ENCODE assay signal across 22 cellular contexts in the genomic region with DNA sequence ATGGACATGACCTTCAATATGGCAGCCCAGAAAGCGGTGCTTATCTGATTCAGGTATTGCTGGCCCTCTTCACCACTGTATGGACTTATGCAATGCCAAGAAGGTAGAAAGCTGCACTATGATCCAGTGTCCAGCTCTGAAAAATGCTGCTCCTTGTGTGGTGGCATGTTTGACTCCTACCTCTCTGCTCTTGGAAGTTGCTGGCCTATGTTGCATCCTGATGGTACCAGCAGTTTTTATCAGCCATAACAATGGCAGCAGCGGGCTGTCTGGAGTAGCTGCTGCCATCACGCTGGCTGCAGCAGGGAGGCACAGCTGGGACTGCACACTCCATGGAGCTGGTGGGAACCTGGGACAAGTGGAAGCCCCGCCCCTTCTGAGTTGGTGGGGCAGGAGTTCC. TPM values are rescaled to one million over a fixed set of nuclear protein-coding genes. Genes with fewer than 3 reads are reported as not detected.
DNase-seq lines count a peak whose midpoint lies in the region; ATAC-seq, FAIRE-seq and TF ChIP-seq lines count a peak whose summit lies in the region.
"Had no signal": no experiment of that assay in that cellular context is flagged by ENCODE, and none has a peak within 500 bp of the region (broad histone marks: within the 10 kb centered on the region; RNA-seq: fewer than 3 reads in every experiment).

No MANE protein-coding gene starts in this region.

- CTCF ChIA-PET in HepG2 (lab: Yijun Ruan, JAX; ENCODE audit: low intra/inter-chr PET ratio, low total read pairs) = no interaction called here

- FAIRE-seq in HepG2 (lab: Jason Lieb, UNC) = no peak
- FAIRE-seq in bronchial epithelial cell (lab: Jason Lieb, UNC) = peak; percentile 93
- FAIRE-seq: D721Med, GM12878, GM12892, GM18507 had no signal

- H2BK15ac ChIP-seq in neuronal stem cell (ENCODE audit: low read length) = no peak overlapping the region

- H3K4me3 ChIP-seq in HepG2 (replicated peaks in 1 of 3; ENCODE audit: insufficient read depth in 1 of 3, low read depth in 2 of 3, low read length in 3 of 3) (no peak overlapping the region), right lobe of liver (no peak overlapping the region), bronchial epithelial cell (ENCODE audit: low read depth, low read length) (no peak overlapping the region), neuronal stem cell (ENCODE audit: low read length in 2 of 2) (no peak overlapping the region), right atrium auricular region (no peak overlapping the region)
- H3K4me3 ChIP-seq: A549, GM12878 had no signal

- no peak overlapping the region for H2BK5ac ChIP-seq in neuronal stem cell (ENCODE audit: low read length)

- H3K4me2 ChIP-seq in HepG2 (ENCODE audit: low read depth, low read length) = no peak overlapping the region
- H3K4me2 ChIP-seq in neuronal stem cell (ENCODE audit: insufficient read depth, low read length, poor library complexity, severe bottlenecking) = no peak overlapping the region
- H3K4me2 ChIP-seq: A549 had no signal

- in situ Hi-C loops in HepG2 (cut with HindIII; ENCODE audit: extremely low pct_ligation_motif_present, low pct_unique_long_range_greater_than_20kb) = no loop called here

- no peak overlapping the region for H3K14ac ChIP-seq in neuronal stem cell (ENCODE audit: low read length)

- no peak overlapping the region for H4K8ac ChIP-seq in neuronal stem cell (ENCODE audit: low read depth, low read length)

- no peaks in the 10 kb centered on the region for H3K79me2 ChIP-seq in HepG2 (ENCODE audit: insufficient read depth, low read length)

- 17% methylated on average over 1 of the region's 4 CpGs for WGBS in HepG2 (ENCODE audit: low lambda C conversion rate)
- 88% methylated on average over 1 of the region's 4 CpGs for WGBS in right lobe of liver (ENCODE audit: insufficient coverage, low coverage, low lambda C conversion rate, missing lambda C conversion rate)
- WGBS in neuronal stem cell (ENCODE audit: extremely low coverage in 2 of 2, insufficient read length in 2 of 2, insufficient replicate concordance in 1 of 2), 2 donors = no CpG with 5 or more reads among the region's 4 CpGs

- peaks cover 12% of the 10 kb centered on the region for H3K9me3 ChIP-seq in HepG2 (ENCODE audit: low read length)
- no peaks in the 10 kb centered on the region for H3K9me3 ChIP-seq in right lobe of liver
- peaks cover 10 to 22% of the 10 kb centered on the region in 2 donors for H3K9me3 ChIP-seq in neuronal stem cell (replicated peaks in 1 of 2; ENCODE audit: control insufficient read depth in 2 of 2, insufficient read depth in 1 of 2, low read depth in 1 of 2, low read length in 2 of 2)
- no peaks in the 10 kb centered on the region for H3K9me3 ChIP-seq in right atrium auricular region

- H3K27me3 ChIP-seq in HepG2 (ENCODE audit: control insufficient read depth in 1 of 2, insufficient read depth in 2 of 2, low read length in 2 of 2) (no peaks in the 10 kb centered on the region; a peak in 1 of 5 replicates), right lobe of liver (no peaks in the 10 kb centered on the region), bronchial epithelial cell (ENCODE audit: control insufficient read depth, insufficient read depth, low read length) (peaks cover 1% of the 10 kb centered on the region), neuronal stem cell (ENCODE audit: control insufficient read depth in 3 of 3, insufficient read depth in 3 of 3, low read depth in 1 of 3, low read length in 3 of 3) (peaks cover 0 to 8% (median 0%) of the 10 kb centered on the region in 3 experiments), right atrium auricular region (no peaks in the 10 kb centered on the region)

- H4K20me1 ChIP-seq in HepG2 (ENCODE audit: insufficient read depth, low read length) = no peaks in the 10 kb centered on the region

- H4K91ac ChIP-seq in neuronal stem cell (ENCODE audit: low read depth, low read length, poor library complexity) = no peak overlapping the region

- H2AFZ ChIP-seq in HepG2 (ENCODE audit: low read length) (no peak overlapping the region), neuronal stem cell (ENCODE audit: low read length) (no peak overlapping the region)

- TF ChIP-seq POLR2A in HepG2 (IDR thresholded peaks at IDR 0.05; ENCODE audit: insufficient read depth in 1 of 2, low read depth in 2 of 2, low read length in 2 of 2) = no peak
- TF ChIP-seq POLR2A in right lobe of liver (IDR thresholded peaks at IDR 0.05) = no peak

- H2BK120ac ChIP-seq in neuronal stem cell (ENCODE audit: low read depth, low read length) = no peak overlapping the region

- no peak overlapping the region for H3K23ac ChIP-seq in neuronal stem cell (ENCODE audit: low read depth, low read length, poor library complexity)

- ATAC-seq in HepG2 (no peak), right lobe of liver (no peak), sciatic nerve (no peak), HG02973 (IDR thresholded peaks at IDR 0.05; ENCODE audit: unreplicated experiment) (no peak)
- ATAC-seq: A549; CD8-positive, alpha-beta T cell; GM12878 had no signal

- no TSS peak for BruUV-seq in HepG2 (replicated peaks; lab: Mats Ljungman, UMichigan)

- TF ChIP-seq EP300 in HepG2 (IDR thresholded peaks at IDR 0.05; ENCODE audit: low read depth in 2 of 2, low read length in 2 of 2) = no peak
- TF ChIP-seq EP300 in HepG2 (CRISPR knock-in tag; IDR thresholded peaks at IDR 0.05; ENCODE audit: borderline replicate concordance) = no peak

- H3K36me3 ChIP-seq in HepG2 (replicated peaks in 1 of 2; ENCODE audit: control insufficient read depth in 1 of 2, insufficient read depth in 2 of 2, low read length in 2 of 2) = no peaks in the 10 kb centered on the region
- no peaks in the 10 kb centered on the region for H3K36me3 ChIP-seq in right lobe of liver
- H3K36me3 ChIP-seq in bronchial epithelial cell (ENCODE audit: control insufficient read depth, insufficient read depth, low read length) = no peaks in the 10 kb centered on the region
- H3K36me3 ChIP-seq in neuronal stem cell (replicated peaks in 1 of 2; ENCODE audit: control insufficient read depth in 2 of 2, insufficient read depth in 2 of 2, low read length in 2 of 2) = peaks cover 0 to 1% of the 10 kb centered on the region in 2 donors
- no peaks in the 10 kb centered on the region for H3K36me3 ChIP-seq in right atrium auricular region

- no peak for DNase-seq in HepG2 (ENCODE audit: low spot score)
- no peak for DNase-seq in right lobe of liver
- DNase-seq in bronchial epithelial cell (ENCODE audit: low read depth) = no peak
- DNase-seq in neuronal stem cell (ENCODE audit: low spot score) = no peak
- DNase-seq in sciatic nerve (ENCODE audit: low spot score) = peak; percentile 48
- DNase-seq in medulla oblongata (ENCODE audit: extremely low spot score) = no peak
- no peak for DNase-seq in right atrium auricular region (ENCODE audit: low spot score)
- DNase-seq: AML-193; Caco-2; Calu3; CD4-positive, alpha-beta T cell; CD8-positive, alpha-beta T cell; DMS79 treated with DMSO at 0.1 percent for 48 hours; GDM1 had no signal

- H3K9ac ChIP-seq in HepG2 (ENCODE audit: insufficient read depth, low read depth, low read length) (no peak overlapping the region), neuronal stem cell (ENCODE audit: low read depth, low read length, poor library complexity) (no peak overlapping the region)

- H3K27ac ChIP-seq in HepG2 (ENCODE audit: extremely low read length, insufficient read depth, low read length) = no peak overlapping the region
- no peak overlapping the region for H3K27ac ChIP-seq in right lobe of liver
- no peak overlapping the region for H3K27ac ChIP-seq in neuronal stem cell (replicated peaks; ENCODE audit: low read length)
- H3K27ac ChIP-seq in right atrium auricular region = no peak overlapping the region
- H3K27ac ChIP-seq: 22Rv1, A549, C4-2B had no signal

- intact Hi-C loops in HepG2 (cut with micrococcal nuclease; ENCODE audit: unreplicated experiment) = no loop called here
- intact Hi-C loops in right lobe of liver (cut with DNase I) = no loop called here
- intact Hi-C loops in sciatic nerve (cut with DNase I) = no loop called here

- TF ChIP-seq CTCF in HepG2 (CRISPR knock-in tag; IDR thresholded peaks at IDR 0.05) = no peak
- TF ChIP-seq CTCF in right lobe of liver (IDR thresholded peaks at IDR 0.05) = no peak
- TF ChIP-seq CTCF in bronchial epithelial cell (IDR thresholded peaks at IDR 0.05; ENCODE audit: insufficient read depth, low read length, severe bottlenecking) = no peak
- TF ChIP-seq CTCF in right atrium auricular region (IDR thresholded peaks at IDR 0.05) = no peak

- H3K79me1 ChIP-seq in neuronal stem cell (ENCODE audit: low read depth, low read length) = no peaks in the 10 kb centered on the region

- H3K4me1 ChIP-seq in HepG2 (ENCODE audit: insufficient read depth, low read length) (peaks cover 19% of the 10 kb centered on the region), right lobe of liver (peaks cover 0 to 9% (median 2%) of the 10 kb centered on the region in 4 donors), neuronal stem cell (ENCODE audit: control insufficient read depth in 2 of 2, insufficient read depth in 1 of 2, low read depth in 1 of 2, low read length in 2 of 2) (no peaks in the 10 kb centered on the region), right atrium auricular region (peaks cover 0 to 31% of the 10 kb centered on the region in 2 donors)
- H3K4me1 ChIP-seq: A549 had no signal

- POLR2A ChIA-PET in HepG2 (lab: Yijun Ruan, JAX) = interaction anchor here (1.7 kb wide), 1 partner anchor 73 kb away, joined by 7 read pairs; the partner anchor contains the start of gene RASD1

- peak overlapping the region; percentile 24 for H2AK5ac ChIP-seq in neuronal stem cell (ENCODE audit: low read depth, low read length)

- no peak for TF ChIP-seq RAD21 in HepG2 (CRISPR knock-in tag; IDR thresholded peaks at IDR 0.05)

- no peak overlapping the region for H2BK12ac ChIP-seq in neuronal stem cell (ENCODE audit: low read length)

- no peak overlapping the region for H3K4ac ChIP-seq in neuronal stem cell (ENCODE audit: low read length)

- H3K18ac ChIP-seq in neuronal stem cell (ENCODE audit: low read length) = peak overlapping the region; percentile 46

RNA-seq across cellular contexts. Expression of gene MED9, which starts 53.1 kb away (rescaled TPM):
- total RNA-seq in HepG2 (2016; rRNA removed; fragmentation: Illumina TruSeq; extraction: Trizol) = 11.7 and 15.1 TPM in 2 replicates
- 4.0 and 4.2 TPM in 2 replicates for total RNA-seq in HepG2 (2016; cell fraction: cytosol; rRNA removed; fragmentation: Illumina TruSeq; extraction: Trizol; ENCODE audit: low read depth)
- 11.7 and 14.4 TPM in 2 replicates for total RNA-seq in HepG2 (2016; cell fraction: insoluble cytoplasmic fraction; rRNA removed; fragmentation: Illumina TruSeq; extraction: Trizol)
- 9.8 and 10.7 TPM in 2 replicates for total RNA-seq in HepG2 (2016; cell fraction: membrane; rRNA removed; fragmentation: Illumina TruSeq; extraction: Trizol)
- 10.8 and 11.7 TPM in 2 replicates for total RNA-seq in HepG2 (2016; cell fraction: nucleus; rRNA removed; fragmentation: Illumina TruSeq; extraction: Trizol)
- 11.9 and 14.4 TPM in 2 replicates for polyA plus RNA-seq in HepG2 (2011; rRNA removed)
- polyA plus RNA-seq in HepG2 (2011; cell fraction: cytosol; rRNA removed) = 18.3 and 21.5 TPM in 2 replicates
- 15.4 and 17.5 TPM in 2 replicates for polyA plus RNA-seq in HepG2 (2011; cell fraction: nucleus; rRNA removed)
- 9.2 and 11.4 TPM in 2 replicates for polyA plus RNA-seq in HepG2 (2012)
- polyA plus RNA-seq in HepG2 (2016; cell fraction: cytosol; fragmentation: Illumina TruSeq; extraction: Trizol; ENCODE audit: low read depth) = 3.0 and 3.1 TPM in 2 replicates
- polyA plus RNA-seq in HepG2 (2016; cell fraction: insoluble cytoplasmic fraction; fragmentation: Illumina TruSeq; extraction: Trizol; ENCODE audit: low read depth) = 11.2 and 12.0 TPM in 2 replicates
- 6.4 and 7.0 TPM in 2 replicates for polyA plus RNA-seq in HepG2 (2016; cell fraction: membrane; fragmentation: Illumina TruSeq; extraction: Trizol; ENCODE audit: low read depth)
- 11.4 and 12.6 TPM in 2 replicates for polyA plus RNA-seq in HepG2 (2016; cell fraction: nucleus; fragmentation: Illumina TruSeq; extraction: Trizol; ENCODE audit: insufficient read depth, low read depth)
- 21.1 and 25.1 TPM in 2 replicates for polyA minus RNA-seq in HepG2 (2011; rRNA and poly(A)+ RNA removed; ENCODE audit: low replicate concordance)
- 9.8 and 9.9 TPM in 2 replicates for polyA minus RNA-seq in HepG2 (2011; cell fraction: cytosol; rRNA and poly(A)+ RNA removed)
- polyA minus RNA-seq in HepG2 (2011; cell fraction: nucleus; rRNA and poly(A)+ RNA removed) = 24.2 and 25.4 TPM in 2 replicates
- 10 to 100 TPM in 3 of 6 experiments, 1 to 10 TPM in 3; 5.7 to 24.4 (median 12.4) TPM for total RNA-seq in right lobe of liver
- total RNA-seq in bronchial epithelial cell = 7.2 and 8.4 TPM in 2 replicates
- polyA plus RNA-seq in neuronal stem cell (2013, experiment 1 of 2) = 17.1 TPM
- polyA plus RNA-seq in neuronal stem cell (2013, experiment 2 of 2) = 17.1 TPM
- 13.7 TPM for total RNA-seq in sciatic nerve
- 10 to 100 TPM; 36.7 to 41.0 TPM for total RNA-seq in right atrium auricular region
